ENCODE assay signal across 9 cellular contexts in the genomic region with DNA sequence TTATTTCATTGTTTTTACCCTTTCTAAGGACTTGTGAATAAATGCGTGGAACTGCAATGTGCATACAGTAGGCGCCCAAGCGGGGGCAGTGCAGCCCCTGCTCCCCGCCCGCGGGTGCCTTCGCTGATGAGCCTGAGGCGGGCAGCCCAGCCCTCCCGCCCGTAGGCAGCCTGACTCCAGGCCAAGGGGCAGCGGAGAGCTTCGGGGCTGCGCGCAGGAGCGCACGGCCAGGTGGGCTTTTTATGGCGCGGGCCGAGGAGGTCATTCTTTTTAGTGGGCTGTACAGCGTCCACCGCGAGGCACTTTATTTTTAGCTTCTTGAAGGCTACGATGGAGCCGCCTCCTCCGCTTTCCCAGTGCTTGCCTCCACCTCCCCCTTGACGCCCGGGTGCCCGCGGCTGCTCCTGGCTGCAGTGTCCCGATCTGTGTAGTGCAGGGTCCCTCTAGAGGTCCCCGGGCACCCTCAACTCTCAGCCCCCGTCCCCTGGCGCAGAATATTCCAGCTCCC.
DNase-seq lines count a peak whose midpoint lies in the region; ATAC-seq and TF ChIP-seq lines count a peak whose summit lies in the region.
"Had no signal": no experiment of that assay in that cellular context is flagged by ENCODE, and none has a peak within 500 bp of the region (broad histone marks: within the 10 kb centered on the region; RNA-seq: fewer than 3 reads in every experiment).

No MANE protein-coding gene starts in this region.

- H3K4me2 ChIP-seq in GM23248 (ENCODE audit: unreplicated experiment), result no peak overlapping the region

- H3K36me3 ChIP-seq in GM23248 (ENCODE audit: low read depth), result no peaks in the 10 kb centered on the region
- no peaks in the 10 kb centered on the region for H3K36me3 ChIP-seq in right lobe of liver
- H3K36me3 ChIP-seq in sigmoid colon, result no peaks in the 10 kb centered on the region

- TF ChIP-seq POLR2A in right lobe of liver (IDR thresholded peaks at IDR 0.05), result no peak
- no peak for TF ChIP-seq POLR2A in sigmoid colon (IDR thresholded peaks at IDR 0.05)

- no peak overlapping the region for H3K4me3 ChIP-seq in GM23248
- no peak overlapping the region for H3K4me3 ChIP-seq in right lobe of liver
- no peak overlapping the region for H3K4me3 ChIP-seq in sigmoid colon

- H3K27ac ChIP-seq in GM23248, result no peak overlapping the region
- no peak overlapping the region for H3K27ac ChIP-seq in right lobe of liver
- no peak overlapping the region for H3K27ac ChIP-seq in sigmoid colon

- H3K9me2 ChIP-seq in GM23248 (ENCODE audit: insufficient read depth), result no peaks in the 10 kb centered on the region

- no peak for TF ChIP-seq EP300 in sigmoid colon (IDR thresholded peaks at IDR 0.05)

- peak; percentile 49 to 74 (median 56) for ATAC-seq in right lobe of liver
- ATAC-seq in GM18909 (IDR thresholded peaks at IDR 0.05; ENCODE audit: poor library complexity, unreplicated experiment), result no peak

- H3K27me3 ChIP-seq in GM23248 (replicated peaks; ENCODE audit: insufficient read depth), result no peaks in the 10 kb centered on the region
- no peaks in the 10 kb centered on the region for H3K27me3 ChIP-seq in right lobe of liver
- peaks cover 10 to 43% (median 18%) of the 10 kb centered on the region in 3 donors for H3K27me3 ChIP-seq in sigmoid colon

- TF ChIP-seq CTCF in right lobe of liver (IDR thresholded peaks at IDR 0.05) (peak in 3 of 4 donors; percentile 19 to 37 (median 23)), sigmoid colon (IDR thresholded peaks at IDR 0.05) (no peak)

- WGBS in GM23248 (ENCODE audit: low coverage in 1 of 2, low lambda C conversion rate in 2 of 2, missing lambda C conversion rate in 2 of 2), 2 experiments, result 27 to 33% methylated on average over 32 to 33 of the region's 33 CpGs
- 8% methylated on average over 22 of the region's 33 CpGs for WGBS in right lobe of liver (ENCODE audit: insufficient coverage, low coverage, low lambda C conversion rate, missing lambda C conversion rate)
- WGBS in sigmoid colon, 2 donors, result 6 to 19% methylated on average over 33 of the region's 33 CpGs

- no peak overlapping the region for H3K9ac ChIP-seq in GM23248

- DNase-seq in CD1c-positive myeloid dendritic cell (ENCODE audit: extremely low spot score) (peak; percentile 22), GM23248 (peak; percentile 34), amniotic epithelial cell (ENCODE audit: low read depth) (peak; percentile 16), right lobe of liver (no peak), sigmoid colon (no peak), germinal center (ENCODE audit: low spot score) (no peak)
- DNase-seq in activated CD8-positive, alpha-beta memory T cell treated with anti-CD3 and anti-CD28 coated beads, Interleukin-2, amount 50 U/mL, for 48 hours, result no peak
- DNase-seq: effector CD4-positive, alpha-beta T cell had no signal

- no peaks in the 10 kb centered on the region for H3K9me3 ChIP-seq in GM23248 (ENCODE audit: low read depth)
- H3K9me3 ChIP-seq in right lobe of liver, result no peaks in the 10 kb centered on the region
- no peaks in the 10 kb centered on the region for H3K9me3 ChIP-seq in sigmoid colon

- no peaks in the 10 kb centered on the region for H3F3A ChIP-seq in GM23248 (ENCODE audit: insufficient read depth)

- no peaks in the 10 kb centered on the region for H3K4me1 ChIP-seq in GM23248 (ENCODE audit: insufficient read depth)
- peaks cover 0 to 10% (median 0%) of the 10 kb centered on the region in 4 donors for H3K4me1 ChIP-seq in right lobe of liver
- H3K4me1 ChIP-seq in sigmoid colon, result peaks cover 0 to 36% (median 23%) of the 10 kb centered on the region in 4 donors

- intact Hi-C loops in right lobe of liver (cut with DNase I), result loop anchor here (10.0 kb wide), 1 partner anchor 107 kb away; no protein-coding TSS in a partner anchor
- intact Hi-C loops in sigmoid colon (cut with DNase I), result no loop called here

- no peak overlapping the region for H2AFZ ChIP-seq in GM23248

- in situ Hi-C loops in GM23248 (cut with MboI), result loop anchor here (25.0 kb wide), 1 partner anchor 110 kb away; no protein-coding TSS in a partner anchor

- H3K79me2 ChIP-seq in GM23248 (ENCODE audit: insufficient read depth), result no peaks in the 10 kb centered on the region

- no peaks in the 10 kb centered on the region for H4K20me1 ChIP-seq in GM23248 (ENCODE audit: insufficient read depth)

Comparison
In these comparisons a context has a peak if more than half of its experiments do, and no peak if none do; other contexts are left out.
1. DNase-seq: peak in CD1c-positive myeloid dendritic cell (single experiment), GM23248 (single experiment) and amniotic epithelial cell (single experiment); none in right lobe of liver (0 of 3), sigmoid colon (single experiment), activated CD8-positive, alpha-beta memory T cell treated with anti-CD3 and anti-CD28 coated beads, Interleukin-2, amount 50 U/mL, for 48 hours (single experiment) and germinal center (single experiment).
2. CTCF ChIP-seq: peak in right lobe of liver (3 of 4); none in sigmoid colon (0 of 4).